Comparison of ENCODE assay signal across 1 cellular context in genomic region chr19:1406818-1407661, GRCh38.
TF ChIP-seq lines count a peak whose summit lies in the region.

DAZAP1 (plus strand) TSS chr19:1407586; CDS start chr19:1407774, 188 bp downstream.

TF ChIP-seq in H1, 55 proteins besides CTCF, POLR2A, EP300 and RAD21 (continued from another document):
- TF ChIP-seq ZNF274 (IDR thresholded peaks at IDR 0.05; ENCODE audit: borderline replicate concordance, extremely low read depth, low read length) (no peak), HDAC2 (IDR thresholded peaks at IDR 0.05; ENCODE audit: borderline replicate concordance in 1 of 2, low read depth in 2 of 2, low read length in 2 of 2) (peak; percentile 56 to 86; a peak in 3 of 4 replicates), SIX5 (IDR thresholded peaks at IDR 0.05; ENCODE audit: low read depth, low read length) (peak; percentile 48), ATF3 (IDR thresholded peaks at IDR 0.05; ENCODE audit: insufficient read depth, low read depth, low read length) (no peak), CBX5 (IDR thresholded peaks at IDR 0.05; ENCODE audit: low read depth, low read length) (no peak), E2F6 (IDR thresholded peaks at IDR 0.05) (peak; percentile 65; the same call in 1 of the 2 replicates), SP2 (IDR thresholded peaks at IDR 0.05; ENCODE audit: low read length) (no peak), EGR1 (IDR thresholded peaks at IDR 0.05; ENCODE audit: borderline replicate concordance, low read depth, low read length) (no peak), RFX5 (IDR thresholded peaks at IDR 0.05; ENCODE audit: borderline replicate concordance, low read depth, low read length) (no peak), RXRA (IDR thresholded peaks at IDR 0.05; ENCODE audit: insufficient read depth, low read depth, low read length) (no peak), CHD2 (IDR thresholded peaks at IDR 0.05; ENCODE audit: low read length) (no peak), SUZ12 (IDR thresholded peaks at IDR 0.05; ENCODE audit: low read length) (no peak), NANOG (IDR thresholded peaks at IDR 0.05; ENCODE audit: insufficient read depth, low read depth, low read length, poor library complexity, severe bottlenecking) (no peak), YY1 (IDR thresholded peaks at IDR 0.05; ENCODE audit: low read depth, low read length) (no peak), CHD7 (IDR thresholded peaks at IDR 0.05; ENCODE audit: insufficient replicate concordance, low read length) (no peak), KDM4A (IDR thresholded peaks at IDR 0.05; ENCODE audit: low read depth, low read length, severe bottlenecking) (peak; percentile 53), RNF2 (IDR thresholded peaks at IDR 0.05; ENCODE audit: borderline replicate concordance, low read depth, low read length, missing control alignments, poor library complexity, severe bottlenecking) (no peak), BCL11A (IDR thresholded peaks at IDR 0.05; ENCODE audit: low read depth in 2 of 2, low read length in 2 of 2) (no peak), CEBPB (IDR thresholded peaks at IDR 0.05; ENCODE audit: low read depth, low read length) (no peak), CBX8 (IDR thresholded peaks at IDR 0.05; ENCODE audit: borderline replicate concordance, low read depth, low read length) (no peak), SIN3A (conservative IDR thresholded peaks at IDR 0.05 in 1 of 2, IDR thresholded peaks at IDR 0.05 in 1 of 2; ENCODE audit: low read depth in 1 of 2, low read length in 2 of 2) (peak in 1 of 2 experiments; percentile 53; a peak in 1 of 4 replicates), FOSL1 (IDR thresholded peaks at IDR 0.05; ENCODE audit: insufficient read depth, low read depth, low read length) (no peak), PHF8 (conservative IDR thresholded peaks at IDR 0.05; ENCODE audit: low read depth, low read length) (peak; percentile 57), SRF (IDR thresholded peaks at IDR 0.05; ENCODE audit: low read depth, low read length) (no peak), KDM5A (IDR thresholded peaks at IDR 0.05; ENCODE audit: low read length) (peak; percentile 62; the same call in 1 of the 2 replicates), MAFK (IDR thresholded peaks at IDR 0.05; ENCODE audit: low read depth, low read length) (no peak), CTBP2 (IDR thresholded peaks at IDR 0.05; ENCODE audit: borderline replicate concordance, insufficient read depth, insufficient read length, low read length) (no peak), SP1 (IDR thresholded peaks at IDR 0.05; ENCODE audit: low read depth, low read length) (peak; percentile 74; the same call in 1 of the 2 replicates), TEAD4 (IDR thresholded peaks at IDR 0.05; ENCODE audit: low read depth, low read length) (no peak), CHD1 (IDR thresholded peaks at IDR 0.05; ENCODE audit: low read depth, low read length) (no peak), JUND (IDR thresholded peaks at IDR 0.05; ENCODE audit: low read length) (no peak), USF2 (IDR thresholded peaks at IDR 0.05; ENCODE audit: low read length) (peak; percentile 15; the same call in 1 of the 2 replicates), POLR2AphosphoS5 (IDR thresholded peaks at IDR 0.05; ENCODE audit: low read depth, low read length) (no peak; the same call in 1 of the 2 replicates), HDAC6 (IDR thresholded peaks at IDR 0.05; ENCODE audit: low read depth, low read length) (no peak), CREB1 (IDR thresholded peaks at IDR 0.05) (peak; percentile 80), TCF12 (IDR thresholded peaks at IDR 0.05; ENCODE audit: low read depth, low read length) (no peak), ASH2L (IDR thresholded peaks at IDR 0.05; ENCODE audit: low read length) (peak; percentile 73), JUN (IDR thresholded peaks at IDR 0.05; ENCODE audit: low read depth, low read length) (no peak), GTF2F1 (IDR thresholded peaks at IDR 0.05; ENCODE audit: borderline replicate concordance, low read depth, low read length) (no peak), ATF2 (IDR thresholded peaks at IDR 0.05; ENCODE audit: low read length) (no peak), TAF1 (IDR thresholded peaks at IDR 0.05; ENCODE audit: low read depth, low read length) (no peak), RBBP5 (IDR thresholded peaks at IDR 0.05; ENCODE audit: borderline replicate concordance, low read depth, low read length) (peak; percentile 34; the same call in 1 of the 2 replicates), SIRT6 (IDR thresholded peaks at IDR 0.05; ENCODE audit: low read length) (no peak)
